In the genomic region with DNA sequence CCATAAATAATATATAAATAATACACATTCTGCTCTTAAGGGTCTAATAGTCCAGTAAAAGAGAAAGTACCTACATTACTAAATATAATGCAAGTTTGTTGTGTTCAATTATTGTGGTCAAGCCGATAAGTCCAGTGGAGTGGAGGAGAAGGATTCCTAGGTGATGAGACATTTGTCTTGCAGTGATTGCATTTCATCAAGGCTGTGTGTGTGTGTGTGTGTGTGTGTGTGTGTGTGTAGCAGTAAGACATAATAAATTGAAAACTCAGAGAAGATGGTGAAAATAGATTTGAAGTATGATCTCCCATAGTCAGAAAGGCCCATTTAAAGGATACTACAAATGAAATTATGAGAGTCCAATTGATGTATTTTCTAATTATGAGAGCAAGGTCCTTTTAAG, we compare ENCODE assay signal across 11 cellular contexts.
A peak's percentile ranks its signal among the peaks of the same experiment; 100 is the strongest.
DNase-seq lines count a peak whose midpoint lies in the region; ATAC-seq and TF ChIP-seq lines count a peak whose summit lies in the region.
"Had no signal": no experiment of that assay in that cellular context is flagged by ENCODE, and none has a peak within 500 bp of the region (broad histone marks: within the 10 kb centered on the region; RNA-seq: fewer than 3 reads in every experiment).

No MANE protein-coding gene starts in this region.

- CTCF ChIA-PET in T-cell (lab: Charles Lee), result no interaction called here
- CTCF ChIA-PET in activated CD4-positive, alpha-beta T cell treated with anti-CD3 and anti-CD28 coated beads for 36 hours (lab: Charles Lee), result no interaction called here

- H3K27me3 Mint-ChIP-seq in T-cell, result no peaks in the 10 kb centered on the region
- H3K27me3 Mint-ChIP-seq in activated CD4-positive, alpha-beta T cell treated with anti-CD3 and anti-CD28 coated beads for 36 hours, result no peaks in the 10 kb centered on the region
- H3K27me3 Mint-ChIP-seq: B cell had no signal

- H3K4me1 ChIP-seq in ACC112 (ENCODE audit: control insufficient read depth, insufficient read depth, low read length, unreplicated experiment) (peaks cover 34% of the 10 kb centered on the region), mesodermal cell (ENCODE audit: control insufficient read depth, insufficient read depth, low read length, poor library complexity, severe bottlenecking) (peaks cover 19% of the 10 kb centered on the region)

- peak; percentile 78 for DNase-seq in HT1080 (ENCODE audit: low read depth)
- peak; percentile 96 for DNase-seq in brain microvascular endothelial cell
- DNase-seq in T-cell, result no peak
- DNase-seq in DMS53 (lab: John Stamatoyannopoulos, UW), result no peak
- DNase-seq in substantia nigra (lab: John Stamatoyannopoulos, UW), result no peak
- DNase-seq in activated CD4-positive, alpha-beta T cell treated with anti-CD3 and anti-CD28 coated beads for 36 hours, result no peak
- DNase-seq: dermis blood vessel endothelial cell, NCI-H774 had no signal

- H3K9me3 ChIP-seq in mesodermal cell (ENCODE audit: control insufficient read depth, low read length), result no peaks in the 10 kb centered on the region

- H3K27ac ChIP-seq in ACC112 (ENCODE audit: low read depth, low read length), result peak overlapping the region; percentile 51
- H3K27ac ChIP-seq in brain microvascular endothelial cell, result peak overlapping the region; percentile 16
- peak overlapping the region; percentile 89 for H3K27ac ChIP-seq in mesodermal cell (ENCODE audit: low read depth, low read length, severe bottlenecking)
- no peak overlapping the region for H3K27ac ChIP-seq in substantia nigra (ENCODE audit: low read depth, low read length, poor library complexity, severe bottlenecking)

- in situ Hi-C loops in brain microvascular endothelial cell (cut with HindIII; ENCODE audit: low pct_ligation_motif_present, low sequenced_read_pairs), result no loop called here

- H3K27ac Mint-ChIP-seq in T-cell, result no peak overlapping the region
- no peak overlapping the region for H3K27ac Mint-ChIP-seq in activated CD4-positive, alpha-beta T cell treated with anti-CD3 and anti-CD28 coated beads for 36 hours
- H3K27ac Mint-ChIP-seq: B cell had no signal

- no CpG with 5 or more reads among the region's 1 CpG for WGBS in mesodermal cell (ENCODE audit: insufficient coverage in 2 of 2), 2 experiments

- H3K4me3 ChIP-seq in ACC112 (ENCODE audit: low read depth, low read length), result peak overlapping the region; percentile 35
- H3K4me3 ChIP-seq in brain microvascular endothelial cell (ENCODE audit: low read depth, low read length), result no peak overlapping the region
- no peak overlapping the region for H3K4me3 ChIP-seq in mesodermal cell (ENCODE audit: extremely low read depth, insufficient read depth, low read length, poor library complexity, severe bottlenecking)

- H3K4me1 Mint-ChIP-seq in T-cell, result no peaks in the 10 kb centered on the region
- H3K4me1 Mint-ChIP-seq in activated CD4-positive, alpha-beta T cell treated with anti-CD3 and anti-CD28 coated beads for 36 hours, result no peaks in the 10 kb centered on the region
- H3K4me1 Mint-ChIP-seq: B cell had no signal

- peak overlapping the region; percentile 51 for H2AFZ ChIP-seq in ACC112 (ENCODE audit: low read length, unreplicated experiment)

- peaks cover 3 to 4% (median 3%) of the 10 kb centered on the region in 3 donors for H3K9me3 Mint-ChIP-seq in T-cell
- no peaks in the 10 kb centered on the region for H3K9me3 Mint-ChIP-seq in activated CD4-positive, alpha-beta T cell treated with anti-CD3 and anti-CD28 coated beads for 36 hours (ENCODE audit: low read depth)

- ATAC-seq in T-cell (replicated peaks in 1 of 4), result no peak
- ATAC-seq in activated CD4-positive, alpha-beta T cell treated with anti-CD3 and anti-CD28 coated beads for 36 hours, result no peak

- no peaks in the 10 kb centered on the region for H3K36me3 Mint-ChIP-seq in T-cell
- H3K36me3 Mint-ChIP-seq in activated CD4-positive, alpha-beta T cell treated with anti-CD3 and anti-CD28 coated beads for 36 hours (ENCODE audit: low read depth), result no peaks in the 10 kb centered on the region

- H3K27me3 ChIP-seq in ACC112 (ENCODE audit: insufficient read depth, low read length) (no peaks in the 10 kb centered on the region), brain microvascular endothelial cell (replicated peaks) (no peaks in the 10 kb centered on the region)

- H3K36me3 ChIP-seq in ACC112 (ENCODE audit: insufficient read depth, low read length), result no peaks in the 10 kb centered on the region
- H3K36me3 ChIP-seq in brain microvascular endothelial cell (replicated peaks), result no peaks in the 10 kb centered on the region
- no peaks in the 10 kb centered on the region for H3K36me3 ChIP-seq in mesodermal cell (ENCODE audit: control insufficient read depth, insufficient read depth, low read length)

- POLR2A ChIA-PET in T-cell (lab: Charles Lee), result no interaction called here
- POLR2A ChIA-PET in activated CD4-positive, alpha-beta T cell treated with anti-CD3 and anti-CD28 coated beads for 36 hours (lab: Charles Lee), result no interaction called here

- intact Hi-C loops in activated CD4-positive, alpha-beta T cell treated with anti-CD3 and anti-CD28 coated beads for 36 hours (cut with DNase I, micrococcal nuclease), result no loop called here

- H3K4me3 Mint-ChIP-seq in T-cell, result no peak overlapping the region
- H3K4me3 Mint-ChIP-seq in activated CD4-positive, alpha-beta T cell treated with anti-CD3 and anti-CD28 coated beads for 36 hours, result no peak overlapping the region
- H3K4me3 Mint-ChIP-seq: B cell had no signal

- no peaks in the 10 kb centered on the region for H3K79me2 ChIP-seq in ACC112 (ENCODE audit: control insufficient read depth, insufficient read depth, low read length, unreplicated experiment)

- TF ChIP-seq CTCF in brain microvascular endothelial cell (IDR thresholded peaks at IDR 0.05; ENCODE audit: low read depth, low read length, missing control alignments), result no peak

Comparison
In these comparisons a context has a peak if more than half of its experiments do, and no peak if none do; other contexts are left out.
1. DNase-seq: peak in HT1080 (single experiment) and brain microvascular endothelial cell (single experiment); none in T-cell (0 of 34), DMS53 (single experiment), substantia nigra (0 of 49) and activated CD4-positive, alpha-beta T cell treated with anti-CD3 and anti-CD28 coated beads for 36 hours (single experiment).